In the genomic region with DNA sequence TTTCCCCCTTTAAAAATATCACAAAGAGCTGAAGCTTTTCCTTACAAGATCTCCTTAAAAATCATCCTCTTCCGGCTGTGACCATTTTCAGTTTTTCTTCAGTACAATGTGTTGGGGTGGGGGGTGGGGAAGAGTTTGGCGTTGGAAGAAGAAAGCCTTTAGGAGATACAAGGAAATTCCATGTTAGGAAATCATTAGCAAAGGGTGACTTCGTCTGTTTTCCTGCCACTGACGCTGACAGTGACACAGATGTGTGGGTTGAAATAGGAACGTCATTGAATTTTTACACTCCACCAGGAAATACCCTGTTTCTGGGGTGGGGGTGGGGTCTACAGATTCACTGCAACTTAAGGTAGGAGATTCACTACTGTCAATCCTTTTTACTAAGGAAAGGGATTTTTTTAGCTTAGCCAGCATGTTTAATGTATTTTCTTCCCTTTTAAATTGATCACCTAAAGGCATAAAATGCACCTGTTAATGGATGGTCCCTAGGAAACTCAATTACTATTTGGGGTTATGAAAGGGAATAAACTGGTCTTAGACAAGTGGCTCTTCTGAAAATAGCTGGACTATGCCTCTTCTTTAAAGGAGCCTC, we compare ENCODE assay signal across 8 cellular contexts. TPM values are rescaled to one million over a fixed set of nuclear protein-coding genes. Genes with fewer than 3 reads are reported as not detected.
DNase-seq lines count a peak whose midpoint lies in the region; ATAC-seq, FAIRE-seq and TF ChIP-seq lines count a peak whose summit lies in the region.

No MANE protein-coding gene starts in this region.

- POLR2A ChIA-PET in A549 (lab: Yijun Ruan, JAX) = no interaction called here

- intact Hi-C loops in dendritic cell treated with granulocyte-macrophage colony-stimulating factor and Interleukin-4, amounts not matched to agents 40 ng/mL and 50 ng/mL, for 4 days (cut with micrococcal nuclease) = loop anchor here (10.0 kb wide), 1 partner anchor 118 kb away; no protein-coding TSS in a partner anchor

- no peak overlapping the region for H3K27ac Mint-ChIP-seq in dendritic cell treated with granulocyte-macrophage colony-stimulating factor and Interleukin-4, amounts not matched to agents 40 ng/mL and 50 ng/mL, for 4 days
- H3K27ac Mint-ChIP-seq in naive B cell = peak overlapping the region in 4 of 6 donors; percentile 48 to 94 (median 85)

- in situ Hi-C loops in HAP-1 (cut with MboI; ENCODE audit: low sequenced_read_pairs) = loop anchor here (25.0 kb wide), 1 partner anchor 405 kb away; no protein-coding TSS in a partner anchor

- H3K27me3 ChIP-seq in HAP-1 (ENCODE audit: low read depth) = no peaks in the 10 kb centered on the region
- peaks cover 80% of the 10 kb centered on the region for H3K27me3 ChIP-seq in WERI-Rb-1 (ENCODE audit: insufficient read depth, low read depth, severe bottlenecking)
- peaks cover 48% of the 10 kb centered on the region for H3K27me3 ChIP-seq in H7 (ENCODE audit: control insufficient read depth, insufficient read depth, low read length)

- ATAC-seq in A549 = no peak
- ATAC-seq in naive B cell (ENCODE audit: low read depth in 2 of 2) = no peak

- peaks cover 13% of the 10 kb centered on the region for H3K4me1 ChIP-seq in A549
- peaks cover 5% of the 10 kb centered on the region for H3K4me1 ChIP-seq in HAP-1

- H3K36me3 Mint-ChIP-seq in dendritic cell treated with granulocyte-macrophage colony-stimulating factor and Interleukin-4, amounts not matched to agents 40 ng/mL and 50 ng/mL, for 4 days (ENCODE audit: low read depth) = no peaks in the 10 kb centered on the region
- no peaks in the 10 kb centered on the region for H3K36me3 Mint-ChIP-seq in naive B cell

- no peaks in the 10 kb centered on the region for H3K9me3 Mint-ChIP-seq in dendritic cell treated with granulocyte-macrophage colony-stimulating factor and Interleukin-4, amounts not matched to agents 40 ng/mL and 50 ng/mL, for 4 days
- H3K9me3 Mint-ChIP-seq in naive B cell = peaks cover 0 to 3% (median 0%) of the 10 kb centered on the region in 7 donors

- H3K4me3 Mint-ChIP-seq in dendritic cell treated with granulocyte-macrophage colony-stimulating factor and Interleukin-4, amounts not matched to agents 40 ng/mL and 50 ng/mL, for 4 days = peak overlapping the region; percentile 79
- peak overlapping the region; percentile 48 to 93 (median 88) for H3K4me3 Mint-ChIP-seq in naive B cell

- TF ChIP-seq EP300 in A549 (IDR thresholded peaks at IDR 0.05) = no peak

- peak; percentile 22 to 77 for DNase-seq in A549 (ENCODE audit: low read depth in 1 of 2, low spot score in 1 of 2)
- DNase-seq in HAP-1 (ENCODE audit: low spot score in 2 of 2) = no peak
- DNase-seq in naive B cell = peak; percentile 5
- DNase-seq in NCI-H69 (lab: John Stamatoyannopoulos, UW) = no peak
- DNase-seq in WERI-Rb-1 = no peak
- DNase-seq in H7 = no peak
- DNase-seq in COLO829 (ENCODE audit: low spot score) = no peak

- no peak for FAIRE-seq in A549 (lab: Jason Lieb, UNC)

- 8% methylated on average over 5 of the region's 5 CpGs for WGBS in A549 (ENCODE audit: missing lambda C conversion rate)

- peaks cover 21% of the 10 kb centered on the region for H3K4me1 Mint-ChIP-seq in dendritic cell treated with granulocyte-macrophage colony-stimulating factor and Interleukin-4, amounts not matched to agents 40 ng/mL and 50 ng/mL, for 4 days (ENCODE audit: low read depth)
- H3K4me1 Mint-ChIP-seq in naive B cell = peaks cover 13 to 24% (median 14%) of the 10 kb centered on the region in 3 donors

- CTCF ChIA-PET in A549 (lab: Yijun Ruan, JAX) = interaction anchor here (0.6 to 4.1 kb wide), 10 partner anchors 10 to 397 kb away, joined by 3 to 48 read pairs (median 4); no protein-coding TSS in a partner anchor

- TF ChIP-seq CTCF in A549 (IDR thresholded peaks at IDR 0.05) = no peak; the same call in 2 of the 3 replicates
- TF ChIP-seq CTCF in WERI-Rb-1 (IDR thresholded peaks at IDR 0.05; ENCODE audit: low read depth, low read length) = no peak

- TF ChIP-seq POLR2A in A549 (IDR thresholded peaks at IDR 0.05; ENCODE audit: low read length) = no peak

- peak overlapping the region; percentile 97 for H3K4me2 ChIP-seq in A549

- TF ChIP-seq RAD21 in A549 (conservative IDR thresholded peaks at IDR 0.05 in 1 of 2, IDR thresholded peaks at IDR 0.05 in 1 of 2) = no peak

- H3K36me3 ChIP-seq in HAP-1 (replicated peaks) (no peaks in the 10 kb centered on the region), WERI-Rb-1 (no peaks in the 10 kb centered on the region), H7 (replicated peaks; ENCODE audit: control insufficient read depth, insufficient read depth, low read length) (no peaks in the 10 kb centered on the region)

- H3K27me3 Mint-ChIP-seq in dendritic cell treated with granulocyte-macrophage colony-stimulating factor and Interleukin-4, amounts not matched to agents 40 ng/mL and 50 ng/mL, for 4 days = peaks cover 40% of the 10 kb centered on the region
- H3K27me3 Mint-ChIP-seq in naive B cell = peaks cover 0 to 7% (median 4%) of the 10 kb centered on the region in 3 donors

- H3K4me3 ChIP-seq in A549 = peak overlapping the region; percentile 66; the same call in 2 of the 3 replicates
- H3K4me3 ChIP-seq in HAP-1 = peak overlapping the region; percentile 52
- no peak overlapping the region for H3K4me3 ChIP-seq in WERI-Rb-1 (ENCODE audit: low read depth, low read length)
- H3K4me3 ChIP-seq in H7 (ENCODE audit: insufficient read depth, low read depth, low read length) = no peak overlapping the region

- H3K9me3 ChIP-seq in A549 = no peaks in the 10 kb centered on the region
- no peaks in the 10 kb centered on the region for H3K9me3 ChIP-seq in HAP-1
- peaks cover 10% of the 10 kb centered on the region for H3K9me3 ChIP-seq in WERI-Rb-1 (ENCODE audit: severe bottlenecking)

- H3K27ac ChIP-seq in A549 = peak overlapping the region; percentile 69 to 90
- no peak overlapping the region for H3K27ac ChIP-seq in WERI-Rb-1

TF ChIP-seq in A549, 52 proteins besides CTCF, POLR2A, EP300 and RAD21:
- TF ChIP-seq PHF8 (IDR thresholded peaks at IDR 0.05; ENCODE audit: borderline replicate concordance, low read depth) = no peak
- TF ChIP-seq MAFK (IDR thresholded peaks at IDR 0.05; ENCODE audit: partially characterized antibody) = peak; percentile 73
TF ChIP-seq in A549: peak in this region for 1.

RNA-seq across cellular contexts. Expression of a gene that starts 3.9 kb away (rescaled TPM):
- polyA plus RNA-seq in A549 (2011; rRNA removed) = 1.2 and 1.9 TPM in 2 replicates
- 2.2 and 3.5 TPM in 2 replicates for polyA plus RNA-seq in A549 (2012; cell fraction: cytosol; rRNA removed)
- polyA plus RNA-seq in A549 (2012; cell fraction: nucleus; rRNA removed) = 11.3 and 12.6 TPM in 2 replicates
- 2.3 to 2.5 TPM (median 2.4 TPM) in 3 replicates for polyA plus RNA-seq in A549 (2017; fragmentation: RNase III; extraction: RNeasy Plus Mini Kit Qiagen cat#74134 plus additional on column Dnase treatment)
- 1.0 and 1.4 TPM in 2 replicates for polyA minus RNA-seq in A549 (2011; rRNA and poly(A)+ RNA removed)
- polyA plus RNA-seq in naive B cell (ENCODE audit: low read depth in 6 of 6) = 1 to 10 TPM in 1 of 6 donors, under 1 TPM in 4, not detected in 1; 0.37 to 1.0 (median 0.75) TPM
- total RNA-seq in H7 (2014; rRNA removed; shearing (Covaris generic)) = 0.31 and 1.1 TPM in 2 replicates

Comparison
In these comparisons a context has a peak if more than half of its experiments do, and no peak if none do; other contexts are left out.
1. DNase-seq: peak in A549 (2 of 2) and naive B cell (single experiment); none in HAP-1 (0 of 2), NCI-H69 (single experiment), WERI-Rb-1 (single experiment), H7 (single experiment) and COLO829 (single experiment).
2. H3K4me3 ChIP-seq: peak in A549 (single experiment) and HAP-1 (single experiment); none in WERI-Rb-1 (single experiment) and H7 (single experiment).